Comparison of ENCODE assay signal across 22 cellular contexts in the genomic region with DNA sequence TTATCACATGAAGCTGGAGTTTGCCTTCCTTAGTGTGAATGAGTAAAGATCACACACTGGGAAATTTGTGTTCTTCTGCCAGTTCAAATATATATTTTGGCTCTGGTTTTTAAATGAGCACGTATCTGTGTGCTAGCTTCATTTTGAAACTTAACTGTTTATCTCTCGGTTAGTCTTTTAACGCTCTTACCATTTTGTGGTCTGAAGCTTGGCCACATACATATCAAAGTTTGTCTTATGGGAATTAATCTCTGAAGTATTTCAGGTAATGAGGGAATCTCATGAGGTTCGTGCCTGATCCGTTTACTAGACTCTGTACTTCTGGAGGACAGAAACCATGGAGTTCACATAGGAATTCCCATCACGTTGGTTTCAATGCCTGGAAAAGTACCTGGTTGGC. TPM values are rescaled to one million over a fixed set of nuclear protein-coding genes. Genes with fewer than 3 reads are reported as not detected.
DNase-seq lines count a peak whose midpoint lies in the region; ATAC-seq and TF ChIP-seq lines count a peak whose summit lies in the region.
"Had no signal": no experiment of that assay in that cellular context is flagged by ENCODE, and none has a peak within 500 bp of the region (broad histone marks: within the 10 kb centered on the region; RNA-seq: fewer than 3 reads in every experiment).

No MANE protein-coding gene starts in this region.

- no peak overlapping the region for H3K9ac ChIP-seq in Karpas-422 (ENCODE audit: low read length)
- H3K9ac ChIP-seq: GM23248 had no signal

- no peak for DNase-seq in activated naive CD8-positive, alpha-beta T cell treated with anti-CD3 and anti-CD28 coated beads, Interleukin-2, amount 50 U/mL, for 24 hours
- DNase-seq in activated naive CD8-positive, alpha-beta T cell treated with anti-CD3 and anti-CD28 coated beads for 36 hours = no peak
- DNase-seq in Karpas-422 (no peak), foreskin keratinocyte (no peak), stomach (no peak), NCI-H2196 (lab: John Stamatoyannopoulos, UW; ENCODE audit: unreplicated experiment) (no peak)
- DNase-seq: BE2C, dorsolateral prefrontal cortex, gastrocnemius medialis, GM23248, kidney glomerular epithelial cell, midbrain, NCI-H774, T1000, transverse colon had no signal

- no peak for TF ChIP-seq EP300 in stomach (IDR thresholded peaks at IDR 0.05)

- H3K9me2 ChIP-seq in Karpas-422 (replicated peaks; ENCODE audit: insufficient read depth, low read length) = no peaks in the 10 kb centered on the region

- peak overlapping the region; percentile 74 for H3K27ac ChIP-seq in Karpas-422 (ENCODE audit: low read length)
- no peak overlapping the region for H3K27ac ChIP-seq in foreskin keratinocyte
- H3K27ac ChIP-seq in stomach = no peak overlapping the region
- H3K27ac ChIP-seq: 22Rv1, GM23248 had no signal

- no peaks in the 10 kb centered on the region for H3K36me3 Mint-ChIP-seq in activated naive CD8-positive, alpha-beta T cell treated with anti-CD3 and anti-CD28 coated beads, Interleukin-2, amount 50 U/mL, for 24 hours (ENCODE audit: low read depth)
- no peaks in the 10 kb centered on the region for H3K36me3 Mint-ChIP-seq in activated naive CD8-positive, alpha-beta T cell treated with anti-CD3 and anti-CD28 coated beads for 36 hours
- H3K36me3 Mint-ChIP-seq in stimulated activated memory B cell treated with anti-CD40 and anti-IgM and Interleukin-4, amounts not matched to agents 10 μg/mL and 1 μg/mL and 100 μg/mL, for 72 hours = peaks cover 5% of the 10 kb centered on the region

- ATAC-seq in activated naive CD8-positive, alpha-beta T cell treated with anti-CD3 and anti-CD28 coated beads, Interleukin-2, amount 50 U/mL, for 24 hours = no peak
- peak; percentile 67 for ATAC-seq in HG02571 (IDR thresholded peaks at IDR 0.05; ENCODE audit: unreplicated experiment)
- no peak for ATAC-seq in stimulated activated memory B cell treated with anti-CD40 and anti-IgM and Interleukin-4, amounts not matched to agents 10 μg/mL and 1 μg/mL and 100 μg/mL, for 72 hours
- ATAC-seq in foreskin keratinocyte = no peak
- ATAC-seq: activated CD4-positive, CD25-positive, alpha-beta regulatory T cell treated with anti-CD3 and anti-CD28 coated beads, Interleukin-2, amount 50 U/mL, for 24 hours; gastrocnemius medialis; SK-N-SH treated with all-trans-retinoic acid at 6 μM for 48 hours had no signal

- no peaks in the 10 kb centered on the region for H3K9me3 Mint-ChIP-seq in activated naive CD8-positive, alpha-beta T cell treated with anti-CD3 and anti-CD28 coated beads, Interleukin-2, amount 50 U/mL, for 24 hours
- H3K9me3 Mint-ChIP-seq in activated naive CD8-positive, alpha-beta T cell treated with anti-CD3 and anti-CD28 coated beads for 36 hours = no peaks in the 10 kb centered on the region
- H3K9me3 Mint-ChIP-seq in stimulated activated memory B cell treated with anti-CD40 and anti-IgM and Interleukin-4, amounts not matched to agents 10 μg/mL and 1 μg/mL and 100 μg/mL, for 72 hours = no peaks in the 10 kb centered on the region
- H3K9me3 Mint-ChIP-seq: activated T-helper 1 cell treated with anti-CD3 and anti-CD28 coated beads, Interleukin-12 subunit alpha, Interleukin-12 subunit beta, Interleukin-2, Interleukin-4 antibody, amounts not matched to agents 30 ng/mL and 10 ng/mL and 1 ng/mL, durations not matched to agents 14 hours and 24 hours and 36 hours had no signal

- peak overlapping the region; percentile 81 for H3K4me2 ChIP-seq in Karpas-422 (ENCODE audit: low read depth, low read length, poor library complexity, severe bottlenecking)

- H3K9me3 ChIP-seq in Karpas-422 (ENCODE audit: low read length) (no peaks in the 10 kb centered on the region), stomach (no peaks in the 10 kb centered on the region)
- H3K9me3 ChIP-seq: BE2C, gastrocnemius medialis, transverse colon had no signal

- H3K36me3 ChIP-seq in Karpas-422 (ENCODE audit: insufficient read depth, low read length) = no peaks in the 10 kb centered on the region
- peaks cover 0 to 10% (median 2%) of the 10 kb centered on the region in 4 donors for H3K36me3 ChIP-seq in stomach
- H3K36me3 ChIP-seq: BE2C, gastrocnemius medialis, transverse colon had no signal

- H3K4me1 ChIP-seq in Karpas-422 (ENCODE audit: low read length) = peaks cover 42% of the 10 kb centered on the region
- no peaks in the 10 kb centered on the region for H3K4me1 ChIP-seq in foreskin keratinocyte
- H3K4me1 ChIP-seq in stomach = peaks cover 0 to 25% (median 12%) of the 10 kb centered on the region in 4 donors
- H3K4me1 ChIP-seq: BE2C, gastrocnemius medialis had no signal

- no peak overlapping the region for H3K4me3 Mint-ChIP-seq in activated naive CD8-positive, alpha-beta T cell treated with anti-CD3 and anti-CD28 coated beads, Interleukin-2, amount 50 U/mL, for 24 hours
- H3K4me3 Mint-ChIP-seq in activated naive CD8-positive, alpha-beta T cell treated with anti-CD3 and anti-CD28 coated beads for 36 hours = no peak overlapping the region
- peak overlapping the region; percentile 47 for H3K4me3 Mint-ChIP-seq in stimulated activated memory B cell treated with anti-CD40 and anti-IgM and Interleukin-4, amounts not matched to agents 10 μg/mL and 1 μg/mL and 100 μg/mL, for 72 hours
- H3K4me3 Mint-ChIP-seq: activated T-helper 1 cell treated with anti-CD3 and anti-CD28 coated beads, Interleukin-12 subunit alpha, Interleukin-12 subunit beta, Interleukin-2, Interleukin-4 antibody, amounts not matched to agents 30 ng/mL and 10 ng/mL and 1 ng/mL, durations not matched to agents 14 hours and 24 hours and 36 hours; neural crest cell had no signal

- no peak for TF ChIP-seq CTCF in foreskin keratinocyte (conservative IDR thresholded peaks at IDR 0.05)
- TF ChIP-seq CTCF in stomach (IDR thresholded peaks at IDR 0.05) = no peak

- peak overlapping the region; percentile 48 for H3K4me3 ChIP-seq in Karpas-422 (ENCODE audit: low read length)
- H3K4me3 ChIP-seq in stomach = no peak overlapping the region
- H3K4me3 ChIP-seq: gastrocnemius medialis, GM23248, transverse colon had no signal

- H2AFZ ChIP-seq in Karpas-422 (ENCODE audit: low read length) = no peak overlapping the region
- H2AFZ ChIP-seq: GM23248 had no signal

- TF ChIP-seq POLR2A in stomach (IDR thresholded peaks at IDR 0.05) = no peak

- WGBS in stomach, 5 donors = 51 to 70% (median 57%) methylated on average over 6 of the region's 6 CpGs

- no peaks in the 10 kb centered on the region for H3K27me3 ChIP-seq in Karpas-422 (ENCODE audit: low read length)
- H3K27me3 ChIP-seq in foreskin keratinocyte = no peaks in the 10 kb centered on the region
- H3K27me3 ChIP-seq in stomach = no peaks in the 10 kb centered on the region
- H3K27me3 ChIP-seq: BE2C, dorsolateral prefrontal cortex, gastrocnemius medialis, transverse colon had no signal

- peaks cover 47% of the 10 kb centered on the region for H3K79me2 ChIP-seq in Karpas-422 (ENCODE audit: low read length)

- no peaks in the 10 kb centered on the region for H4K20me1 ChIP-seq in Karpas-422 (ENCODE audit: insufficient read depth, low read depth, low read length)

- peaks cover 12% of the 10 kb centered on the region for H3K4me1 Mint-ChIP-seq in activated naive CD8-positive, alpha-beta T cell treated with anti-CD3 and anti-CD28 coated beads, Interleukin-2, amount 50 U/mL, for 24 hours
- H3K4me1 Mint-ChIP-seq in activated naive CD8-positive, alpha-beta T cell treated with anti-CD3 and anti-CD28 coated beads for 36 hours = peaks cover 3% of the 10 kb centered on the region
- peaks cover 18% of the 10 kb centered on the region for H3K4me1 Mint-ChIP-seq in stimulated activated memory B cell treated with anti-CD40 and anti-IgM and Interleukin-4, amounts not matched to agents 10 μg/mL and 1 μg/mL and 100 μg/mL, for 72 hours
- H3K4me1 Mint-ChIP-seq: neural crest cell had no signal

- H3K27me3 Mint-ChIP-seq in activated naive CD8-positive, alpha-beta T cell treated with anti-CD3 and anti-CD28 coated beads, Interleukin-2, amount 50 U/mL, for 24 hours = no peaks in the 10 kb centered on the region
- no peaks in the 10 kb centered on the region for H3K27me3 Mint-ChIP-seq in activated naive CD8-positive, alpha-beta T cell treated with anti-CD3 and anti-CD28 coated beads for 36 hours
- no peaks in the 10 kb centered on the region for H3K27me3 Mint-ChIP-seq in stimulated activated memory B cell treated with anti-CD40 and anti-IgM and Interleukin-4, amounts not matched to agents 10 μg/mL and 1 μg/mL and 100 μg/mL, for 72 hours

- peak overlapping the region; percentile 70 for H3K27ac Mint-ChIP-seq in activated naive CD8-positive, alpha-beta T cell treated with anti-CD3 and anti-CD28 coated beads, Interleukin-2, amount 50 U/mL, for 24 hours
- no peak overlapping the region for H3K27ac Mint-ChIP-seq in activated naive CD8-positive, alpha-beta T cell treated with anti-CD3 and anti-CD28 coated beads for 36 hours
- no peak overlapping the region for H3K27ac Mint-ChIP-seq in stimulated activated memory B cell treated with anti-CD40 and anti-IgM and Interleukin-4, amounts not matched to agents 10 μg/mL and 1 μg/mL and 100 μg/mL, for 72 hours
- H3K27ac Mint-ChIP-seq: activated T-helper 1 cell treated with anti-CD3 and anti-CD28 coated beads, Interleukin-12 subunit alpha, Interleukin-12 subunit beta, Interleukin-2, Interleukin-4 antibody, amounts not matched to agents 30 ng/mL and 10 ng/mL and 1 ng/mL, durations not matched to agents 14 hours and 24 hours and 36 hours had no signal

- intact Hi-C loops in stomach (cut with DNase I; ENCODE audit: low total_unique reads) = no loop called here

RNA-seq across cellular contexts. Expression of gene ATP10D, which starts 13.8 kb away (rescaled TPM):
- total RNA-seq in activated naive CD8-positive, alpha-beta T cell treated with anti-CD3 and anti-CD28 coated beads for 36 hours = 1 to 10 TPM; 7.9 to 9.8 TPM
- 18.9 and 27.4 TPM in 2 replicates for total RNA-seq in Karpas-422 (2014; rRNA removed; shearing (Covaris generic); ENCODE audit: low replicate concordance)
- total RNA-seq in foreskin keratinocyte (32.4 and 33.0 TPM in 2 replicates), stomach (10 to 100 TPM in 3 of 5 donors, 1 to 10 TPM in 2; 4.6 to 72.9 (median 20.9) TPM)
- polyA plus RNA-seq in foreskin keratinocyte (8.4 and 10.2 TPM in 2 replicates), stomach (1 to 10 TPM; 1.5 to 4.9 (median 2.2) TPM)

RNA-seq across cellular contexts. Expression of gene COMMD8, which starts 35.4 kb away (rescaled TPM):
- total RNA-seq in activated naive CD8-positive, alpha-beta T cell treated with anti-CD3 and anti-CD28 coated beads for 36 hours = 10 to 100 TPM; 32.4 to 32.8 TPM
- 25.4 and 94.5 TPM in 2 replicates for total RNA-seq in Karpas-422 (2014; rRNA removed; shearing (Covaris generic); ENCODE audit: low replicate concordance)
- total RNA-seq in foreskin keratinocyte (33.5 and 37.4 TPM in 2 replicates), stomach (10 to 100 TPM in 2 of 5 donors, 1 to 10 TPM in 2, not detected in 1; 2.6 to 11.9 (median 9.7) TPM)
- polyA plus RNA-seq in foreskin keratinocyte (27.8 and 28.2 TPM in 2 replicates), stomach (10 to 100 TPM; 11.8 to 25.1 (median 23.7) TPM)
